In genomic region chr17:21186399-21187187, GRCh38 we compare ENCODE assay signal across 27 cellular contexts. TPM values are rescaled to one million over a fixed set of nuclear protein-coding genes. Genes with fewer than 3 reads are reported as not detected.
DNase-seq lines count a peak whose midpoint lies in the region; ATAC-seq and TF ChIP-seq lines count a peak whose summit lies in the region.
"Had no signal": no experiment of that assay in that cellular context is flagged by ENCODE, and none has a peak within 500 bp of the region (broad histone marks: within the 10 kb centered on the region; RNA-seq: fewer than 3 reads in every experiment).

No MANE protein-coding gene starts in this region.

- no peak for DNase-seq in left ventricle myocardium inferior
- DNase-seq in cardiac septum (ENCODE audit: low spot score), result no peak
- DNase-seq in effector memory CD8-positive, alpha-beta T cell, result no peak
- DNase-seq in lower lobe of right lung, result peak; percentile 8
- no peak for DNase-seq in NCI-H2107 treated with DMSO at 0.1 percent for 48 hours (lab: John Stamatoyannopoulos, UW; ENCODE audit: unreplicated experiment)
- DNase-seq: activated CD4-positive, alpha-beta T cell treated with anti-CD3 and anti-CD28 coated beads for 4 hours; activated naive CD4-positive, alpha-beta T cell treated with Interleukin-2 at 50 U/mL for 16 hours; activated T-cell treated with anti-CD3 and anti-CD28 coated beads, Interleukin-2, amount 50 U/mL, for 4 hours; Caco-2; endodermal cell; head of caudate nucleus; left colon; mucosa of descending colon; NCI-H1694; NCI-H526; Peyer's patch had no signal

- H3K27ac Mint-ChIP-seq in effector memory CD8-positive, alpha-beta T cell, result peak overlapping the region; percentile 66 to 75
- H3K27ac Mint-ChIP-seq: endodermal cell, progenitor cell of endocrine pancreas had no signal

- H3K4me3 ChIP-seq in left ventricle myocardium inferior, result no peak overlapping the region
- H3K4me3 ChIP-seq in lower lobe of right lung, result no peak overlapping the region
- peak overlapping the region in 1 of 5 donors; percentile 13 for H3K4me3 ChIP-seq in subcutaneous abdominal adipose tissue (ENCODE audit: low read depth in 1 of 5, low read length in 5 of 5)
- H3K4me3 ChIP-seq: adrenal gland, breast epithelium, GM12878, HAP-1, mucosa of descending colon, Peyer's patch, SJSA1, vagina had no signal

- H3K36me3 Mint-ChIP-seq in effector memory CD8-positive, alpha-beta T cell (ENCODE audit: insufficient read depth), result peaks cover 11% of the 10 kb centered on the region

- intact Hi-C loops in left ventricle myocardium inferior (cut with micrococcal nuclease), result no loop called here
- intact Hi-C loops in cardiac septum (cut with DNase I), result no loop called here
- intact Hi-C loops in lower lobe of right lung (cut with DNase I), result no loop called here

- H3K9me3 ChIP-seq in left ventricle myocardium inferior (replicated peaks) (no peaks in the 10 kb centered on the region), lower lobe of right lung (no peaks in the 10 kb centered on the region), subcutaneous abdominal adipose tissue (ENCODE audit: control insufficient read depth in 5 of 5, low read length in 5 of 5) (no peaks in the 10 kb centered on the region)
- H3K9me3 ChIP-seq: adrenal gland, breast epithelium, Caco-2, HAP-1, mucosa of descending colon, Peyer's patch, SJSA1, vagina had no signal

- H3K27me3 ChIP-seq in left ventricle myocardium inferior (ENCODE audit: low read depth) (no peaks in the 10 kb centered on the region), lower lobe of right lung (ENCODE audit: low read depth) (no peaks in the 10 kb centered on the region), subcutaneous abdominal adipose tissue (ENCODE audit: control insufficient read depth in 5 of 5, insufficient read depth in 4 of 5, low read length in 5 of 5) (no peaks in the 10 kb centered on the region)
- H3K27me3 ChIP-seq: adrenal gland, breast epithelium, Peyer's patch, SJSA1, vagina had no signal

- H3K9me3 Mint-ChIP-seq in effector memory CD8-positive, alpha-beta T cell, result no peaks in the 10 kb centered on the region
- H3K9me3 Mint-ChIP-seq: activated T-cell treated with anti-CD3 and anti-CD28 coated beads, Interleukin-2, amount 50 U/mL, for 4 hours; endodermal cell; neural crest cell had no signal

- H3K4me1 Mint-ChIP-seq in effector memory CD8-positive, alpha-beta T cell (ENCODE audit: low read depth in 2 of 2), result no peaks in the 10 kb centered on the region
- H3K4me1 Mint-ChIP-seq: endodermal cell, neural crest cell had no signal

- H3K4me3 Mint-ChIP-seq in effector memory CD8-positive, alpha-beta T cell, result no peak overlapping the region
- H3K4me3 Mint-ChIP-seq: activated T-cell treated with anti-CD3 and anti-CD28 coated beads, Interleukin-2, amount 50 U/mL, for 4 hours; endodermal cell; neural crest cell had no signal

- H3K4me1 ChIP-seq in left ventricle myocardium inferior, result peaks cover 45% of the 10 kb centered on the region
- H3K4me1 ChIP-seq in lower lobe of right lung, result peaks cover 10% of the 10 kb centered on the region
- peaks cover 7 to 38% (median 36%) of the 10 kb centered on the region in 5 donors for H3K4me1 ChIP-seq in subcutaneous abdominal adipose tissue (ENCODE audit: control insufficient read depth in 5 of 5, insufficient read depth in 5 of 5, low read length in 5 of 5)
- H3K4me1 ChIP-seq: breast epithelium, Caco-2, HAP-1, Peyer's patch, SJSA1, vagina had no signal

- H3K36me3 ChIP-seq in left ventricle myocardium inferior, result peaks cover 61% of the 10 kb centered on the region
- peaks cover 64% of the 10 kb centered on the region for H3K36me3 ChIP-seq in lower lobe of right lung
- H3K36me3 ChIP-seq in subcutaneous abdominal adipose tissue (ENCODE audit: control insufficient read depth in 5 of 5, insufficient read depth in 5 of 5, low read length in 5 of 5), result peaks cover 0 to 53% (median 29%) of the 10 kb centered on the region in 5 donors
- H3K36me3 ChIP-seq: breast epithelium, HAP-1 had no signal

- H3K27ac ChIP-seq in left ventricle myocardium inferior (replicated peaks), result peak overlapping the region; percentile 75
- peak overlapping the region; percentile 62 for H3K27ac ChIP-seq in lower lobe of right lung
- H3K27ac ChIP-seq in subcutaneous abdominal adipose tissue (ENCODE audit: low read depth, low read length), result peak overlapping the region; percentile 52
- H3K27ac ChIP-seq: Peyer's patch, SJSA1, vagina had no signal

- peak overlapping the region in 1 of 5 donors; percentile 28 for H3K9ac ChIP-seq in subcutaneous abdominal adipose tissue (ENCODE audit: low read length in 5 of 5)

- no peaks in the 10 kb centered on the region for H3K27me3 Mint-ChIP-seq in effector memory CD8-positive, alpha-beta T cell
- H3K27me3 Mint-ChIP-seq: progenitor cell of endocrine pancreas had no signal

- TF ChIP-seq CTCF in left ventricle myocardium inferior (IDR thresholded peaks at IDR 0.05; ENCODE audit: borderline replicate concordance) (no peak), lower lobe of right lung (IDR thresholded peaks at IDR 0.05) (no peak)

- no peak for ATAC-seq in effector memory CD8-positive, alpha-beta T cell (replicated peaks)
- ATAC-seq in lower lobe of right lung, result peak; percentile 34 to 49
- ATAC-seq in GM18867 (IDR thresholded peaks at IDR 0.05; ENCODE audit: unreplicated experiment), result no peak
- ATAC-seq in HG03565 (IDR thresholded peaks at IDR 0.05; ENCODE audit: unreplicated experiment), result no peak
- ATAC-seq: activated T-cell treated with anti-CD3 and anti-CD28 coated beads, Interleukin-2, amount 50 U/mL, for 4 hours; GM12878; left colon; mucosa of descending colon had no signal

RNA-seq across cellular contexts. Expression of gene TMEM11, which starts 27.4 kb away (rescaled TPM):
- total RNA-seq in left ventricle myocardium inferior (39.7 TPM), cardiac septum (32.0 TPM), lower lobe of right lung (20.2 TPM)

RNA-seq across cellular contexts. Expression of gene DHRS7B, which starts 59.8 kb away (rescaled TPM):
- total RNA-seq in left ventricle myocardium inferior (33.4 TPM), cardiac septum (37.4 TPM), lower lobe of right lung (20.9 TPM)

Comparison
In these comparisons a context has a peak if more than half of its experiments do, and no peak if none do; other contexts are left out.
1. ATAC-seq: peak in lower lobe of right lung (2 of 2); none in effector memory CD8-positive, alpha-beta T cell (single experiment), GM18867 (single experiment) and HG03565 (single experiment).
2. Peak in every context shown above with its lines, with median percentiles within 50 percentile points of each other: H3K27ac ChIP-seq.